Comparison of ENCODE assay signal across 8 cellular contexts in the genomic region with DNA sequence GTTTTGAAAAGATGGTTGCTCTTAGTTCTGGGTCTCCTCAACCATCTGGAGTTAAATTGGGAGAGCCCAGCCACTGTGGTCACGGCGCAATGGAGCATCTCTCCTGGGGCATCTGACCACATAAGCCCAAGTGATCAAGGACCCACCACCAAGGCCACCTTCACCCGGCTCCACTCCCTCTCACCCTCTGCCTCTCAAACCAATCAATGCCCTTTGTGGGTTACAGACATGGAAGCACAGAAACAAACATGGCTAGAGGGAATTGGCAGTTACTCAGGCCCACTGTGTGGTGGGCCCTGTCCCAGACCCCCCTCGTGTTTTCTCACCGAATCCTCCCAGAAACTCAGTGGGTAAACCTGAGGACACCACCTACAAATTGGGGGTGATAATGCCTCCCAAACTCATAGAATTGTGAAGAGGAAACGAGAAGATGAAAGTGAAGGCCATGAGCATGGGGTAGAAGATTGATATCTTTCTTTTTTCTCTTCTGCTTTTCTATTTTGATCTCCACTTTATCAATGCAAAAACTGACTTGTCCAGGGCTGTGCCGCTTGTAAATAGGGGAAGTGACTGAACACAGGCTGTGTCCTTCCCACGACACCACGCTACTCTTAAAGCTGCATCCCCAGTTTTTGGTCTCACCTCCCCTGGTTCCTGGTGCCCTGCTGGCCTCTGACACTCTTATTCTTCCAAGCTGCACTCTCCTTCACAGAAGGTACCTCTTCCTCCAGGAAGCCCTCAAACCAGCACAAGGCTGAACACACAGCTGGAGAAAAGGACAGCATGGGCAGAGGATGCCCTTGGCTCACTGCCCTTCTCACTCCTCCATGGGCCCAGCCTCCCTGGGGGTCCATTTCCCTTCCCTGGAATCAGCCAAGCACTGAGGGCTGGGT. TPM values are rescaled to one million over a fixed set of nuclear protein-coding genes. Genes with fewer than 3 reads are reported as not detected.
A peak's percentile ranks its signal among the peaks of the same experiment; 100 is the strongest.
DNase-seq lines count a peak whose midpoint lies in the region; ATAC-seq and TF ChIP-seq lines count a peak whose summit lies in the region.

No MANE protein-coding gene starts in this region.

- intact Hi-C loops in sigmoid colon (cut with DNase I): no loop called here

- DNase-seq in Peyer's patch (peak in 2 of 3 donors; percentile 60 to 61), sigmoid colon (no peak), osteoblast (ENCODE audit: insufficient read length, low spot score, missing footprints) (no peak), dedifferentiated amniotic fluid mesenchymal stem cell (ENCODE audit: extremely low spot score) (no peak), AG08395 (ENCODE audit: low spot score) (no peak)
- no peak for DNase-seq in stimulated activated CD4-positive, alpha-beta T cell treated with anti-CD3 and anti-CD28 coated beads, Interleukin-4, amount 100 ng/mL, for 4 hours

- H3K36me3 ChIP-seq in Peyer's patch: no peaks in the 10 kb centered on the region
- H3K36me3 ChIP-seq in sigmoid colon: peaks cover 0 to 10% (median 4%) of the 10 kb centered on the region in 4 donors
- no peaks in the 10 kb centered on the region for H3K36me3 ChIP-seq in osteoblast (ENCODE audit: insufficient read depth, low read length)

- peak overlapping the region; percentile 29 to 82 (median 70) for H3K27ac ChIP-seq in Peyer's patch
- H3K27ac ChIP-seq in sigmoid colon: peak overlapping the region; percentile 19 to 70 (median 64)
- H3K27ac ChIP-seq in osteoblast (ENCODE audit: low read depth, low read length): no peak overlapping the region

- H4K20me1 ChIP-seq in osteoblast (ENCODE audit: insufficient read depth, low read length): no peaks in the 10 kb centered on the region

- no peaks in the 10 kb centered on the region for H3K27me3 ChIP-seq in Peyer's patch
- H3K27me3 ChIP-seq in sigmoid colon: no peaks in the 10 kb centered on the region
- H3K27me3 ChIP-seq in osteoblast (ENCODE audit: insufficient read depth, low read length): no peaks in the 10 kb centered on the region

- no peak overlapping the region for H3K4me2 ChIP-seq in osteoblast (ENCODE audit: insufficient read depth, low read length)

- TF ChIP-seq EP300 in sigmoid colon (IDR thresholded peaks at IDR 0.05): no peak

- peak; percentile 89 for ATAC-seq in GM18909 (IDR thresholded peaks at IDR 0.05; ENCODE audit: poor library complexity, unreplicated experiment)
- ATAC-seq in HG02943 (IDR thresholded peaks at IDR 0.05; ENCODE audit: low read depth, unreplicated experiment): peak; percentile 71

- H3K9me3 ChIP-seq in Peyer's patch: no peaks in the 10 kb centered on the region
- no peaks in the 10 kb centered on the region for H3K9me3 ChIP-seq in sigmoid colon
- H3K9me3 ChIP-seq in osteoblast (ENCODE audit: low read depth, low read length): no peaks in the 10 kb centered on the region

- H3K4me1 ChIP-seq in Peyer's patch (peaks cover 0 to 28% (median 11%) of the 10 kb centered on the region in 4 donors), sigmoid colon (peaks cover 0 to 94% (median 65%) of the 10 kb centered on the region in 4 donors), osteoblast (ENCODE audit: insufficient read depth, low read length) (peaks cover 5% of the 10 kb centered on the region)

- H3K4me3 ChIP-seq in Peyer's patch (no peak overlapping the region), sigmoid colon (no peak overlapping the region), osteoblast (ENCODE audit: insufficient read depth, low read length) (no peak overlapping the region)

- TF ChIP-seq POLR2A in Peyer's patch (IDR thresholded peaks at IDR 0.05) (no peak), sigmoid colon (IDR thresholded peaks at IDR 0.05) (no peak)

- TF ChIP-seq CTCF in Peyer's patch (IDR thresholded peaks at IDR 0.05): no peak
- TF ChIP-seq CTCF in sigmoid colon (IDR thresholded peaks at IDR 0.05): no peak
- no peak for TF ChIP-seq CTCF in osteoblast (IDR thresholded peaks at IDR 0.05; ENCODE audit: extremely low read depth, low read depth, low read length)

- H3K79me2 ChIP-seq in osteoblast (ENCODE audit: insufficient read depth, low read length): no peaks in the 10 kb centered on the region

- H2AFZ ChIP-seq in osteoblast (ENCODE audit: low read length): no peak overlapping the region

- WGBS in sigmoid colon, 2 donors: 68 to 85% methylated on average over 9 of the region's 9 CpGs

RNA-seq across cellular contexts. Expression of a gene that starts 52.0 kb away (rescaled TPM):
- total RNA-seq in Peyer's patch: 10 to 100 TPM in 2 of 4 donors, 1 to 10 TPM in 2; 4.2 to 44.6 (median 11.8) TPM
- total RNA-seq in sigmoid colon: 100 to 1,000 TPM in 3 of 4 donors, 10 to 100 TPM in 1; 96.1 to 153 (median 125) TPM
- 10 to 100 TPM in 1 of 3 donors, 1 to 10 TPM in 2; 1.8 to 10.6 (median 2.3) TPM for polyA plus RNA-seq in sigmoid colon
- 2.7 and 4.3 TPM in 2 replicates for total RNA-seq in osteoblast

Comparison
In these comparisons a context has a peak if more than half of its experiments do, and no peak if none do; other contexts are left out.
1. DNase-seq: peak in Peyer's patch (2 of 3); none in sigmoid colon (single experiment), osteoblast (single experiment), dedifferentiated amniotic fluid mesenchymal stem cell (single experiment), AG08395 (single experiment) and stimulated activated CD4-positive, alpha-beta T cell treated with anti-CD3 and anti-CD28 coated beads, Interleukin-4, amount 100 ng/mL, for 4 hours (0 of 2).